Comparison of ENCODE assay signal across 1 cellular context in genomic region chr16:57394444-57394843, GRCh38.
A peak's percentile ranks its signal among the peaks of the same experiment; 100 is the strongest.
TF ChIP-seq lines count a peak whose summit lies in the region.

No MANE protein-coding gene starts in this region.

TF ChIP-seq in HepG2, 621 proteins besides CTCF, POLR2A, EP300 and RAD21:
- TF ChIP-seq TEF (CRISPR knock-in tag; IDR thresholded peaks at IDR 0.05) (peak; percentile 67; the same call in 1 of the 2 replicates), ZNF124 (CRISPR knock-in tag; IDR thresholded peaks at IDR 0.05) (no peak), CEBPG (CRISPR knock-in tag; IDR thresholded peaks at IDR 0.05) (peak; percentile 71), ZNF83 (CRISPR knock-in tag; IDR thresholded peaks at IDR 0.05; ENCODE audit: borderline replicate concordance) (no peak), CEBPB (IDR thresholded peaks at IDR 0.05; ENCODE audit: borderline replicate concordance, low read depth, low read length) (peak; percentile 85), ZBTB46 (CRISPR knock-in tag; IDR thresholded peaks at IDR 0.05; ENCODE audit: borderline replicate concordance) (no peak)
- TF ChIP-seq, protein P1, sequence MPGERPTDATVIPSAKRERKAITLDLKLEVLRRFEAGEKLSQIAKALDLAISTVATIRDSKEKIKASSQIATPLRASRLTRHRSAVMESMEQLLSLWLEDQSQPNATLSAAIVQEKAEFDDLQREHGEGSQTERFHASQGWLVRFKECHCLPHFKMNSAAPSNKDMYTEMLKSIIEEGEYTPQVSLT (CRISPR knock-in tag; IDR thresholded peaks at IDR 0.05; ENCODE audit: borderline replicate concordance, low read depth) = no peak
